In the genomic region with DNA sequence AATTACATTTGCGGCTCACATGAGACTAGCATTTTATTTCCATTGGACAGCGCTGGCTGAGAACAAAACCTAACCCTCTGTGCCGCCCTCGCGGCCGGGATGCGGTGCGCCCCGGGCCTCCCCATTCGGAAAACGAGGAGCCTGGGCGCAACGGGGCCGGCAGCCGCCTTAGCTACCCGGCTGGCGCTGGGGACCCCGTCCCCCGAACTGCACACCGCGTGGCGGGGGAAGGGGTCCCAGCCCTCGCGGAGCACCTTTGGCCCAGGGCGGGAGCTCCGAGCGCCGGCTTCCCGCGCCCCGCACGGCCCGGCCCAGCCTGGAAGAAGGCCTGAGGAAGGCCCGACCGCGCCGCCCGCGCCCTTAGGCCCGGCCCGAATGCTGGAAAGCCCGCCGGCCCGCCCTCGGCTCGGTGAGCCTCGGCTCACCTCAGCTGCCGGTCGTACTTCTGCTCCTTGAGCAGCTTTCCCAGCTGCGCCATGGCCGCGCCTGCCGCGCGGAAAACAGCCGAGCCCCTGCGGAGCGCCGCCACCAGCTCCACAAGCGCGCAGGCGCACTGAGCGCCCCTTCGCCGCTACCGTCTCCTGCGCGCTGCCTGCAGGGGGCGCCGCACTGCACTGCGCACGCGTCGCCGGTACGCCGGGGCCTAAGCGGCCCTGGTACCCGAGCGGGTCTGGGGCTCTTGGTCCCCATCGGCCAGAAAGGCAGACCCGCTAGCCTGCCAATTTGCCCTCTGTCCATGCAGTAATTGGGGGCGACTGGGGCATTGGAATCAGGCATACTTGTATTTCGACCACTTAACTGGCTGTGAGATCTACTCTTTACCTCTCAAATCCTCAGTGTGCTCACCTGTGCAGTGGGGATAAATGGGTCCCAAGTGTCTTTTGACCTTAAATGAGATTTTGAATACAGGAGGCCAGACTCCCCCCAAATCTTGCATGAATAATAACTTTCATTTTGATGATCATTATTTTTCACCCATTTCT, we compare ENCODE assay signal across 1 cellular context.
TF ChIP-seq lines count a peak whose summit lies in the region.

Gene NAE1, minus strand, starts transcription at position 555 of the 983 bp plus-strand sequence. Its CDS starts 77 bp downstream, at position 478.

TF ChIP-seq in WTC11, 78 proteins besides CTCF, POLR2A, EP300 and RAD21 (continued from another document):
- TF ChIP-seq, protein P1, sequence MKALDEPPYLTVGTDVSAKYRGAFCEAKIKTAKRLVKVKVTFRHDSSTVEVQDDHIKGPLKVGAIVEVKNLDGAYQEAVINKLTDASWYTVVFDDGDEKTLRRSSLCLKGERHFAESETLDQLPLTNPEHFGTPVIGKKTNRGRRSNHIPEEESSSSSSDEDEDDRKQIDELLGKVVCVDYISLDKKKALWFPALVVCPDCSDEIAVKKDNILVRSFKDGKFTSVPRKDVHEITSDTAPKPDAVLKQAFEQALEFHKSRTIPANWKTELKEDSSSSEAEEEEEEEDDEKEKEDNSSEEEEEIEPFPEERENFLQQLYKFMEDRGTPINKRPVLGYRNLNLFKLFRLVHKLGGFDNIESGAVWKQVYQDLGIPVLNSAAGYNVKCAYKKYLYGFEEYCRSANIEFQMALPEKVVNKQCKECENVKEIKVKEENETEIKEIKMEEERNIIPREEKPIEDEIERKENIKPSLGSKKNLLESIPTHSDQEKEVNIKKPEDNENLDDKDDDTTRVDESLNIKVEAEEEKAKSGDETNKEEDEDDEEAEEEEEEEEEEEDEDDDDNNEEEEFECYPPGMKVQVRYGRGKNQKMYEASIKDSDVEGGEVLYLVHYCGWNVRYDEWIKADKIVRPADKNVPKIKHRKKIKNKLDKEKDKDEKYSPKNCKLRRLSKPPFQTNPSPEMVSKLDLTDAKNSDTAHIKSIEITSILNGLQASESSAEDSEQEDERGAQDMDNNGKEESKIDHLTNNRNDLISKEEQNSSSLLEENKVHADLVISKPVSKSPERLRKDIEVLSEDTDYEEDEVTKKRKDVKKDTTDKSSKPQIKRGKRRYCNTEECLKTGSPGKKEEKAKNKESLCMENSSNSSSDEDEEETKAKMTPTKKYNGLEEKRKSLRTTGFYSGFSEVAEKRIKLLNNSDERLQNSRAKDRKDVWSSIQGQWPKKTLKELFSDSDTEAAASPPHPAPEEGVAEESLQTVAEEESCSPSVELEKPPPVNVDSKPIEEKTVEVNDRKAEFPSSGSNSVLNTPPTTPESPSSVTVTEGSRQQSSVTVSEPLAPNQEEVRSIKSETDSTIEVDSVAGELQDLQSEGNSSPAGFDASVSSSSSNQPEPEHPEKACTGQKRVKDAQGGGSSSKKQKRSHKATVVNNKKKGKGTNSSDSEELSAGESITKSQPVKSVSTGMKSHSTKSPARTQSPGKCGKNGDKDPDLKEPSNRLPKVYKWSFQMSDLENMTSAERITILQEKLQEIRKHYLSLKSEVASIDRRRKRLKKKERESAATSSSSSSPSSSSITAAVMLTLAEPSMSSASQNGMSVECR (CRISPR knock-in tag; IDR thresholded peaks at IDR 0.05; ENCODE audit: borderline replicate concordance), result peak; percentile 84; the same call in 1 of the 2 replicates
- TF ChIP-seq, protein P2, sequence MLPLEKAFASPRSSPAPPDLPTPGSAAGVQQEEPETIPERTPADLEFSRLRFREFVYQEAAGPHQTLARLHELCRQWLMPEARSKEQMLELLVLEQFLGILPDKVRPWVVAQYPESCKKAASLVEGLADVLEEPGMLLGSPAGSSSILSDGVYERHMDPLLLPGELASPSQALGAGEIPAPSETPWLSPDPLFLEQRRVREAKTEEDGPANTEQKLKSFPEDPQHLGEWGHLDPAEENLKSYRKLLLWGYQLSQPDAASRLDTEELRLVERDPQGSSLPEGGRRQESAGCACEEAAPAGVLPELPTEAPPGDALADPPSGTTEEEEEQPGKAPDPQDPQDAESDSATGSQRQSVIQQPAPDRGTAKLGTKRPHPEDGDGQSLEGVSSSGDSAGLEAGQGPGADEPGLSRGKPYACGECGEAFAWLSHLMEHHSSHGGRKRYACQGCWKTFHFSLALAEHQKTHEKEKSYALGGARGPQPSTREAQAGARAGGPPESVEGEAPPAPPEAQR (CRISPR knock-in tag; IDR thresholded peaks at IDR 0.05), result no peak
- TF ChIP-seq TCF7 (CRISPR knock-in tag; IDR thresholded peaks at IDR 0.05; ENCODE audit: low read depth), result no peak
